1 cellular context compared by ENCODE assay signal in the genomic region with DNA sequence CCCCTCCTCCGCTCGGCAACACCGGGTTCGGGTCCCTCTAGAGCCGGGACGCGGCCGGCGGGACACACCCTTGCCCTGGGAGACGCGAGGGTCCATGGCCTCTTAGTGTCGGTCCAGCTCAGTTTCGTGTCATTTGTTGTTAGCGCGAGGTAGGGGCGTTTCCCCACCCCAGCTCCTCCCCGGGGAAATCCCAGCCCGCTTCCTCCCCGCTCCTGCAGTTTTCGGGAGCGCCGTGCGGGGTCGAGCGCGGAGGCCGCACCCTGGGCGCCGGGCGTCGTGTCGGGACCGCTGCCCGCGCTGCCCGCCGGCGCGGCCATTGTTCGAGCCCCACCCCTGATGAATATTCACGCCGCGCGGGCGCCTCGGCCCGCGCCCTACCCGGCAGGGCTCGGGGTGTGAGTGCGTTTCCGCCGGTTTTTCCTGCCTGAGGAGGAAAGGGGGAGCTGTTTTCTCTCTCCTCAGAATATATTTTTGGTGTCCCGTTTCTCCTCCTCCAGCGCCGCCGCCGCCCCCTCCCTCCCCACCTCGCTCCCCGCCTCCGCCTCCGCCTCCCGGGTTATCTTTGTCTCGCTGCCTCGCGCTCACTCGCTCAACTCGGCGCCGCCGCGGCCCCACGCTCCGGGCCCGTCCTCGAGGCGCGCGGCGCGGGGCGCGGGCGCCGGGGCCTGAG.
TF ChIP-seq lines count a peak whose summit lies in the region.

A gene (plus strand): TSS at position 584 of the 670 bp plus-strand sequence. CDS start 374 bp downstream, outside the sequence.

TF ChIP-seq in H1, 55 proteins besides CTCF, POLR2A, EP300 and RAD21:
- no peak for TF ChIP-seq CBX5 (IDR thresholded peaks at IDR 0.05; ENCODE audit: low read depth, low read length)
- TF ChIP-seq TAF7 (optimal IDR thresholded peaks at IDR 0.05; ENCODE audit: borderline replicate concordance, low read depth, low read length): no peak
- no peak for TF ChIP-seq JUND (IDR thresholded peaks at IDR 0.05; ENCODE audit: low read length)
- TF ChIP-seq, protein P1, sequence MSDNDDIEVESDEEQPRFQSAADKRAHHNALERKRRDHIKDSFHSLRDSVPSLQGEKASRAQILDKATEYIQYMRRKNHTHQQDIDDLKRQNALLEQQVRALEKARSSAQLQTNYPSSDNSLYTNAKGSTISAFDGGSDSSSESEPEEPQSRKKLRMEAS (IDR thresholded peaks at IDR 0.05): peak; percentile 29; the same call in 1 of the 2 replicates
- no peak for TF ChIP-seq KDM5A (IDR thresholded peaks at IDR 0.05; ENCODE audit: low read length)
- 0 out of 2 replicates have a peak, but pooled peaks have one; percentile 55 for TF ChIP-seq RBBP5 (IDR thresholded peaks at IDR 0.05; ENCODE audit: borderline replicate concordance, low read depth, low read length)
- TF ChIP-seq, protein P2, sequence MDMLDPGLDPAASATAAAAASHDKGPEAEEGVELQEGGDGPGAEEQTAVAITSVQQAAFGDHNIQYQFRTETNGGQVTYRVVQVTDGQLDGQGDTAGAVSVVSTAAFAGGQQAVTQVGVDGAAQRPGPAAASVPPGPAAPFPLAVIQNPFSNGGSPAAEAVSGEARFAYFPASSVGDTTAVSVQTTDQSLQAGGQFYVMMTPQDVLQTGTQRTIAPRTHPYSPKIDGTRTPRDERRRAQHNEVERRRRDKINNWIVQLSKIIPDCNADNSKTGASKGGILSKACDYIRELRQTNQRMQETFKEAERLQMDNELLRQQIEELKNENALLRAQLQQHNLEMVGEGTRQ (IDR thresholded peaks at IDR 0.05; ENCODE audit: low read length): no peak
- TF ChIP-seq SIRT6 (IDR thresholded peaks at IDR 0.05; ENCODE audit: low read length): no peak
- no peak for TF ChIP-seq GTF2F1 (IDR thresholded peaks at IDR 0.05; ENCODE audit: borderline replicate concordance, low read depth, low read length)
- peak; percentile 69; the same call in 1 of the 2 replicates for TF ChIP-seq TBP (IDR thresholded peaks at IDR 0.05; ENCODE audit: low read depth, low read length)
- no peak for TF ChIP-seq POU5F1 (IDR thresholded peaks at IDR 0.05; ENCODE audit: low read depth, low read length)
- no peak for TF ChIP-seq NANOG (IDR thresholded peaks at IDR 0.05; ENCODE audit: insufficient read depth, low read depth, low read length, poor library complexity, severe bottlenecking)
- peak; percentile 58; the same call in 1 of the 2 replicates for TF ChIP-seq PHF8 (conservative IDR thresholded peaks at IDR 0.05; ENCODE audit: low read depth, low read length)
- TF ChIP-seq, protein P3, sequence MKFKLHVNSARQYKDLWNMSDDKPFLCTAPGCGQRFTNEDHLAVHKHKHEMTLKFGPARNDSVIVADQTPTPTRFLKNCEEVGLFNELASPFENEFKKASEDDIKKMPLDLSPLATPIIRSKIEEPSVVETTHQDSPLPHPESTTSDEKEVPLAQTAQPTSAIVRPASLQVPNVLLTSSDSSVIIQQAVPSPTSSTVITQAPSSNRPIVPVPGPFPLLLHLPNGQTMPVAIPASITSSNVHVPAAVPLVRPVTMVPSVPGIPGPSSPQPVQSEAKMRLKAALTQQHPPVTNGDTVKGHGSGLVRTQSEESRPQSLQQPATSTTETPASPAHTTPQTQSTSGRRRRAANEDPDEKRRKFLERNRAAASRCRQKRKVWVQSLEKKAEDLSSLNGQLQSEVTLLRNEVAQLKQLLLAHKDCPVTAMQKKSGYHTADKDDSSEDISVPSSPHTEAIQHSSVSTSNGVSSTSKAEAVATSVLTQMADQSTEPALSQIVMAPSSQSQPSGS (IDR thresholded peaks at IDR 0.05; ENCODE audit: low read length): no peak
- TF ChIP-seq SP1 (IDR thresholded peaks at IDR 0.05; ENCODE audit: low read depth, low read length): no peak
- no peak for TF ChIP-seq SRF (IDR thresholded peaks at IDR 0.05; ENCODE audit: low read depth, low read length)
- TF ChIP-seq SP2 (IDR thresholded peaks at IDR 0.05; ENCODE audit: low read length): no peak
- TF ChIP-seq NRF1 (IDR thresholded peaks at IDR 0.05; ENCODE audit: low read depth, low read length): no peak
- TF ChIP-seq JUN (IDR thresholded peaks at IDR 0.05; ENCODE audit: low read depth, low read length): no peak
- TF ChIP-seq CHD1 (IDR thresholded peaks at IDR 0.05; ENCODE audit: low read depth, low read length): no peak
- TF ChIP-seq KDM1A (IDR thresholded peaks at IDR 0.05; ENCODE audit: borderline replicate concordance, low read length): peak; percentile 44; the same call in 1 of the 2 replicates
- TF ChIP-seq HDAC6 (IDR thresholded peaks at IDR 0.05; ENCODE audit: low read depth, low read length): no peak
- no peak for TF ChIP-seq BRCA1 (IDR thresholded peaks at IDR 0.05; ENCODE audit: low read depth, low read length)
- no peak for TF ChIP-seq BCL11A (IDR thresholded peaks at IDR 0.05; ENCODE audit: low read depth in 2 of 2, low read length in 2 of 2)
- no peak; the same call in 1 of the 2 replicates for TF ChIP-seq BACH1 (IDR thresholded peaks at IDR 0.05; ENCODE audit: low read length)
- TF ChIP-seq EZH2 (IDR thresholded peaks at IDR 0.05; ENCODE audit: low read depth, low read length, severe bottlenecking): no peak
- TF ChIP-seq SIN3A (conservative IDR thresholded peaks at IDR 0.05 in 1 of 2, IDR thresholded peaks at IDR 0.05 in 1 of 2; ENCODE audit: low read depth in 1 of 2, low read length in 2 of 2): peak; percentile 30 to 43; a peak in 2 of 4 replicates
- peak; percentile 60 for TF ChIP-seq ASH2L (IDR thresholded peaks at IDR 0.05; ENCODE audit: low read length)
- TF ChIP-seq, protein P4, sequence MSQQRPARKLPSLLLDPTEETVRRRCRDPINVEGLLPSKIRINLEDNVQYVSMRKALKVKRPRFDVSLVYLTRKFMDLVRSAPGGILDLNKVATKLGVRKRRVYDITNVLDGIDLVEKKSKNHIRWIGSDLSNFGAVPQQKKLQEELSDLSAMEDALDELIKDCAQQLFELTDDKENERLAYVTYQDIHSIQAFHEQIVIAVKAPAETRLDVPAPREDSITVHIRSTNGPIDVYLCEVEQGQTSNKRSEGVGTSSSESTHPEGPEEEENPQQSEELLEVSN (IDR thresholded peaks at IDR 0.05): no peak
- TF ChIP-seq RNF2 (IDR thresholded peaks at IDR 0.05; ENCODE audit: borderline replicate concordance, low read depth, low read length, missing control alignments, poor library complexity, severe bottlenecking): no peak
- TF ChIP-seq SAP30 (IDR thresholded peaks at IDR 0.05; ENCODE audit: insufficient read depth, insufficient replicate concordance, low read length): no peak
- TF ChIP-seq, protein P5, sequence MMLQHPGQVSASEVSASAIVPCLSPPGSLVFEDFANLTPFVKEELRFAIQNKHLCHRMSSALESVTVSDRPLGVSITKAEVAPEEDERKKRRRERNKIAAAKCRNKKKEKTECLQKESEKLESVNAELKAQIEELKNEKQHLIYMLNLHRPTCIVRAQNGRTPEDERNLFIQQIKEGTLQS (IDR thresholded peaks at IDR 0.05; ENCODE audit: insufficient read depth, low read depth, low read length): no peak
- no peak for TF ChIP-seq EGR1 (IDR thresholded peaks at IDR 0.05; ENCODE audit: borderline replicate concordance, low read depth, low read length)
- TF ChIP-seq ZNF274 (IDR thresholded peaks at IDR 0.05; ENCODE audit: borderline replicate concordance, extremely low read depth, low read length): no peak
- no peak for TF ChIP-seq CHD2 (IDR thresholded peaks at IDR 0.05; ENCODE audit: low read length)
- no peak for TF ChIP-seq CREB1 (IDR thresholded peaks at IDR 0.05)
- TF ChIP-seq, protein P6, sequence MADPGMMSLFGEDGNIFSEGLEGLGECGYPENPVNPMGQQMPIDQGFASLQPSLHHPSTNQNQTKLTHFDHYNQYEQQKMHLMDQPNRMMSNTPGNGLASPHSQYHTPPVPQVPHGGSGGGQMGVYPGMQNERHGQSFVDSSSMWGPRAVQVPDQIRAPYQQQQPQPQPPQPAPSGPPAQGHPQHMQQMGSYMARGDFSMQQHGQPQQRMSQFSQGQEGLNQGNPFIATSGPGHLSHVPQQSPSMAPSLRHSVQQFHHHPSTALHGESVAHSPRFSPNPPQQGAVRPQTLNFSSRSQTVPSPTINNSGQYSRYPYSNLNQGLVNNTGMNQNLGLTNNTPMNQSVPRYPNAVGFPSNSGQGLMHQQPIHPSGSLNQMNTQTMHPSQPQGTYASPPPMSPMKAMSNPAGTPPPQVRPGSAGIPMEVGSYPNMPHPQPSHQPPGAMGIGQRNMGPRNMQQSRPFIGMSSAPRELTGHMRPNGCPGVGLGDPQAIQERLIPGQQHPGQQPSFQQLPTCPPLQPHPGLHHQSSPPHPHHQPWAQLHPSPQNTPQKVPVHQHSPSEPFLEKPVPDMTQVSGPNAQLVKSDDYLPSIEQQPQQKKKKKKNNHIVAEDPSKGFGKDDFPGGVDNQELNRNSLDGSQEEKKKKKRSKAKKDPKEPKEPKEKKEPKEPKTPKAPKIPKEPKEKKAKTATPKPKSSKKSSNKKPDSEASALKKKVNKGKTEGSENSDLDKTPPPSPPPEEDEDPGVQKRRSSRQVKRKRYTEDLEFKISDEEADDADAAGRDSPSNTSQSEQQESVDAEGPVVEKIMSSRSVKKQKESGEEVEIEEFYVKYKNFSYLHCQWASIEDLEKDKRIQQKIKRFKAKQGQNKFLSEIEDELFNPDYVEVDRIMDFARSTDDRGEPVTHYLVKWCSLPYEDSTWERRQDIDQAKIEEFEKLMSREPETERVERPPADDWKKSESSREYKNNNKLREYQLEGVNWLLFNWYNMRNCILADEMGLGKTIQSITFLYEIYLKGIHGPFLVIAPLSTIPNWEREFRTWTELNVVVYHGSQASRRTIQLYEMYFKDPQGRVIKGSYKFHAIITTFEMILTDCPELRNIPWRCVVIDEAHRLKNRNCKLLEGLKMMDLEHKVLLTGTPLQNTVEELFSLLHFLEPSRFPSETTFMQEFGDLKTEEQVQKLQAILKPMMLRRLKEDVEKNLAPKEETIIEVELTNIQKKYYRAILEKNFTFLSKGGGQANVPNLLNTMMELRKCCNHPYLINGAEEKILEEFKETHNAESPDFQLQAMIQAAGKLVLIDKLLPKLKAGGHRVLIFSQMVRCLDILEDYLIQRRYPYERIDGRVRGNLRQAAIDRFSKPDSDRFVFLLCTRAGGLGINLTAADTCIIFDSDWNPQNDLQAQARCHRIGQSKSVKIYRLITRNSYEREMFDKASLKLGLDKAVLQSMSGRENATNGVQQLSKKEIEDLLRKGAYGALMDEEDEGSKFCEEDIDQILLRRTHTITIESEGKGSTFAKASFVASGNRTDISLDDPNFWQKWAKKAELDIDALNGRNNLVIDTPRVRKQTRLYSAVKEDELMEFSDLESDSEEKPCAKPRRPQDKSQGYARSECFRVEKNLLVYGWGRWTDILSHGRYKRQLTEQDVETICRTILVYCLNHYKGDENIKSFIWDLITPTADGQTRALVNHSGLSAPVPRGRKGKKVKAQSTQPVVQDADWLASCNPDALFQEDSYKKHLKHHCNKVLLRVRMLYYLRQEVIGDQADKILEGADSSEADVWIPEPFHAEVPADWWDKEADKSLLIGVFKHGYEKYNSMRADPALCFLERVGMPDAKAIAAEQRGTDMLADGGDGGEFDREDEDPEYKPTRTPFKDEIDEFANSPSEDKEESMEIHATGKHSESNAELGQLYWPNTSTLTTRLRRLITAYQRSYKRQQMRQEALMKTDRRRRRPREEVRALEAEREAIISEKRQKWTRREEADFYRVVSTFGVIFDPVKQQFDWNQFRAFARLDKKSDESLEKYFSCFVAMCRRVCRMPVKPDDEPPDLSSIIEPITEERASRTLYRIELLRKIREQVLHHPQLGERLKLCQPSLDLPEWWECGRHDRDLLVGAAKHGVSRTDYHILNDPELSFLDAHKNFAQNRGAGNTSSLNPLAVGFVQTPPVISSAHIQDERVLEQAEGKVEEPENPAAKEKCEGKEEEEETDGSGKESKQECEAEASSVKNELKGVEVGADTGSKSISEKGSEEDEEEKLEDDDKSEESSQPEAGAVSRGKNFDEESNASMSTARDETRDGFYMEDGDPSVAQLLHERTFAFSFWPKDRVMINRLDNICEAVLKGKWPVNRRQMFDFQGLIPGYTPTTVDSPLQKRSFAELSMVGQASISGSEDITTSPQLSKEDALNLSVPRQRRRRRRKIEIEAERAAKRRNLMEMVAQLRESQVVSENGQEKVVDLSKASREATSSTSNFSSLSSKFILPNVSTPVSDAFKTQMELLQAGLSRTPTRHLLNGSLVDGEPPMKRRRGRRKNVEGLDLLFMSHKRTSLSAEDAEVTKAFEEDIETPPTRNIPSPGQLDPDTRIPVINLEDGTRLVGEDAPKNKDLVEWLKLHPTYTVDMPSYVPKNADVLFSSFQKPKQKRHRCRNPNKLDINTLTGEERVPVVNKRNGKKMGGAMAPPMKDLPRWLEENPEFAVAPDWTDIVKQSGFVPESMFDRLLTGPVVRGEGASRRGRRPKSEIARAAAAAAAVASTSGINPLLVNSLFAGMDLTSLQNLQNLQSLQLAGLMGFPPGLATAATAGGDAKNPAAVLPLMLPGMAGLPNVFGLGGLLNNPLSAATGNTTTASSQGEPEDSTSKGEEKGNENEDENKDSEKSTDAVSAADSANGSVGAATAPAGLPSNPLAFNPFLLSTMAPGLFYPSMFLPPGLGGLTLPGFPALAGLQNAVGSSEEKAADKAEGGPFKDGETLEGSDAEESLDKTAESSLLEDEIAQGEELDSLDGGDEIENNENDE (IDR thresholded peaks at IDR 0.05; ENCODE audit: insufficient replicate concordance, low read length): no peak
- peak; percentile 83; the same call in 1 of the 2 replicates for TF ChIP-seq YY1 (IDR thresholded peaks at IDR 0.05; ENCODE audit: low read depth, low read length)
- no peak for TF ChIP-seq SIX5 (IDR thresholded peaks at IDR 0.05; ENCODE audit: low read depth, low read length)
- no peak for TF ChIP-seq CEBPB (IDR thresholded peaks at IDR 0.05; ENCODE audit: low read depth, low read length)
- TF ChIP-seq TCF12 (IDR thresholded peaks at IDR 0.05; ENCODE audit: low read depth, low read length): no peak
- TF ChIP-seq HDAC2 (IDR thresholded peaks at IDR 0.05; ENCODE audit: borderline replicate concordance in 1 of 2, low read depth in 2 of 2, low read length in 2 of 2): peak in 1 of 2 experiments; percentile 57; a peak in 1 of 4 replicates
- TF ChIP-seq FOSL1 (IDR thresholded peaks at IDR 0.05; ENCODE audit: insufficient read depth, low read depth, low read length): no peak
- TF ChIP-seq GABPA (IDR thresholded peaks at IDR 0.05; ENCODE audit: borderline replicate concordance, insufficient read depth, low read length): no peak
- no peak for TF ChIP-seq CBX8 (IDR thresholded peaks at IDR 0.05; ENCODE audit: borderline replicate concordance, low read depth, low read length)
- TF ChIP-seq SP4 (IDR thresholded peaks at IDR 0.05; ENCODE audit: low read length): no peak
- peak; percentile 80 for TF ChIP-seq TAF1 (IDR thresholded peaks at IDR 0.05; ENCODE audit: low read depth, low read length)
- TF ChIP-seq POLR2AphosphoS5 (IDR thresholded peaks at IDR 0.05; ENCODE audit: low read depth, low read length): peak; percentile 80
- TF ChIP-seq SUZ12 (IDR thresholded peaks at IDR 0.05; ENCODE audit: low read length): no peak
- TF ChIP-seq MAFK (IDR thresholded peaks at IDR 0.05; ENCODE audit: low read depth, low read length): no peak
- TF ChIP-seq RFX5 (IDR thresholded peaks at IDR 0.05; ENCODE audit: borderline replicate concordance, low read depth, low read length): no peak
- TF ChIP-seq CTBP2 (IDR thresholded peaks at IDR 0.05; ENCODE audit: borderline replicate concordance, insufficient read depth, insufficient read length, low read length): peak; percentile 10
- peak; percentile 32 for TF ChIP-seq KDM4A (IDR thresholded peaks at IDR 0.05; ENCODE audit: low read depth, low read length, severe bottlenecking)
- no peak for TF ChIP-seq TEAD4 (IDR thresholded peaks at IDR 0.05; ENCODE audit: low read depth, low read length)
- no peak for TF ChIP-seq RXRA (IDR thresholded peaks at IDR 0.05; ENCODE audit: insufficient read depth, low read depth, low read length)
